In the genomic region with DNA sequence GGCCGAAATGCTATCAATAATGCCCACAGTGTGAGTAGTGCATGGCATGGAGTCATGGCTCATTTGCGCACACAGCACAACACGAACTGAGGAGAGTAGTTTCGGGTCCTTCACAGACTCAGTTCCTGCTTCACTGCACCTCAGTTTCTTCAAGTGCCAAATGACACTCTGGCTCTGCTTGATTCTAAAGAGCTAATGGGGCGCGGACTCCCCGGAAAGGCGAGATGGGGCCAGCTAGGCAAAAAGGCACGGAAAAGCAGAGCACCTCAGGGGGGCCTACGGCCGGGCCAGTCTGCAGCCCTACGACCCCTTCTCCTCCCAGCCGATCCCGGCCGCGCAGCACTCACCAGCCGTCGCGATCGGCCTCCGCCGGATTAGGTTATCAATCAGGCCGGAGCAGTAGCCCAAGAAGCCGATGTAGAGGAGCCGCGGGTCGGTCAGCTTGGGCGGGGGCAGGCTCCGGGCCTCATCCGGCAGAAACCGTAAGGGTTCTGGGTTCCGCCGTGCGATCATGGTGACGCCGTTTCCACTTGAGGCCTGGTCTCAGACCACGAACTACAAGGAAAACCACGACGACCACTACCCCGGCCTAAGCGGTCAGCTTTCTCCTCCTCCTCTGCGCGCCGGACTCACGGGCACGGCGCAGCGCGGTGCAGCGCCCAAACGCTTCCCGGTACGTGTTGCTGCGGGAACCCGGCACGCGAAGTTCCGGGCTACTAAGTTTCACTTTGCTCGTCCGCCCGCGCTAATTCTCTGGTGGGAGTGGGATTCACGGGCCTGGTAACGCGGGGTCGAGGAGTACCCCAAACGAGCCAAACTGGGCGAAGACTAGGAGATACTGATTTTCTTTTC, we compare ENCODE assay signal across 8 cellular contexts. TPM values are rescaled to one million over a fixed set of nuclear protein-coding genes. Genes with fewer than 3 reads are reported as not detected.
DNase-seq lines count a peak whose midpoint lies in the region; ATAC-seq and TF ChIP-seq lines count a peak whose summit lies in the region.

A gene (minus strand): TSS at position 631 of the 852 bp plus-strand sequence. CDS start 118 bp downstream, at position 513.

- DNase-seq in GM12864 (ENCODE audit: low read depth), result peak; percentile 51
- peak; percentile 75 for DNase-seq in NCI-H1105 (lab: John Stamatoyannopoulos, UW)
- peak; percentile 56 for DNase-seq in amniotic stem cell (lab: John Stamatoyannopoulos, UW)
- DNase-seq in left ventricle myocardium inferior, result peak; percentile 82
- peak; percentile 51 for DNase-seq in progenitor cell of endocrine pancreas (ENCODE audit: low spot score, unreplicated experiment)
- peak; percentile 79 to 94 for DNase-seq in upper lobe of left lung

- H3K9me3 Mint-ChIP-seq in progenitor cell of endocrine pancreas (ENCODE audit: low read depth), result peaks cover 3% of the 10 kb centered on the region

- 0 to 1% methylated on average over 32 to 59 of the region's 68 CpGs for WGBS in upper lobe of left lung, 2 donors

- peak within 1 kb of the TSS; percentile 90 for H3K4me3 Mint-ChIP-seq in progenitor cell of endocrine pancreas (ENCODE audit: low read depth)

- H3K4me1 ChIP-seq in left ventricle myocardium inferior, result peaks cover 61% of the 10 kb centered on the region
- H3K4me1 ChIP-seq in upper lobe of left lung, result peaks cover 25 to 55% (median 42%) of the 10 kb centered on the region in 4 donors

- no peak for TF ChIP-seq EP300 in upper lobe of left lung (IDR thresholded peaks at IDR 0.05)

- no peaks in the 10 kb centered on the region for H3K27me3 ChIP-seq in left ventricle myocardium inferior (ENCODE audit: low read depth)
- H3K27me3 ChIP-seq in upper lobe of left lung, result no peaks in the 10 kb centered on the region

- peak within 1 kb of the TSS; percentile 93 for H3K27ac ChIP-seq in left ventricle myocardium inferior (replicated peaks)
- H3K27ac ChIP-seq in upper lobe of left lung, result peak within 1 kb of the TSS; percentile 88 to 91 (median 89)

- peaks cover 19% of the 10 kb centered on the region for H3K4me1 Mint-ChIP-seq in progenitor cell of endocrine pancreas (ENCODE audit: low read depth)

- intact Hi-C loops in T-helper 1 cell treated with Interleukin-12 subunit alpha and Interleukin-12 subunit beta and Interleukin-4 antibody, amounts not matched to agents 30 ng/mL and 1 ng/mL, for 36 hours (cut with micrococcal nuclease), result loop anchor here (1.0 to 5.0 kb wide), 9 partner anchors 15 to 485 kb away; a partner anchor contains a TSS
- intact Hi-C loops in left ventricle myocardium inferior (cut with micrococcal nuclease), result no loop called here

- TF ChIP-seq CTCF in GM12864 (IDR thresholded peaks at IDR 0.05; ENCODE audit: low read depth, low read length, missing control alignments), result no peak
- TF ChIP-seq CTCF in left ventricle myocardium inferior (IDR thresholded peaks at IDR 0.05; ENCODE audit: borderline replicate concordance), result no peak
- TF ChIP-seq CTCF in progenitor cell of endocrine pancreas (IDR thresholded peaks at IDR 0.05; ENCODE audit: unreplicated experiment), result peak; percentile 10
- peak in 1 of 6 experiments; percentile 19 for TF ChIP-seq CTCF in upper lobe of left lung (IDR thresholded peaks at IDR 0.05)

- H3K36me3 Mint-ChIP-seq in progenitor cell of endocrine pancreas (ENCODE audit: insufficient read depth), result peaks cover 7% of the 10 kb centered on the region

- TF ChIP-seq POLR2A in upper lobe of left lung (IDR thresholded peaks at IDR 0.05), result peak in 3 of 4 donors; percentile 57 to 79 (median 61)

- ATAC-seq in HG02610 (IDR thresholded peaks at IDR 0.05; ENCODE audit: unreplicated experiment) (peak; percentile 85), upper lobe of left lung (ENCODE audit: low FRiP score in 2 of 2) (peak; percentile 96 to 98)

- H3K4me3 ChIP-seq in GM12864 (ENCODE audit: low read depth, low read length), result peak within 1 kb of the TSS; percentile 97
- H3K4me3 ChIP-seq in left ventricle myocardium inferior, result peak within 1 kb of the TSS; percentile 100
- H3K4me3 ChIP-seq in upper lobe of left lung, result peak within 1 kb of the TSS; percentile 64 to 90 (median 82)

- H3K36me3 ChIP-seq in left ventricle myocardium inferior (no peaks in the 10 kb centered on the region), upper lobe of left lung (no peaks in the 10 kb centered on the region)

- H3K9me3 ChIP-seq in left ventricle myocardium inferior (replicated peaks), result no peaks in the 10 kb centered on the region
- H3K9me3 ChIP-seq in upper lobe of left lung, result no peaks in the 10 kb centered on the region

- peaks cover 4% of the 10 kb centered on the region for H3K27me3 Mint-ChIP-seq in progenitor cell of endocrine pancreas

- H3K27ac Mint-ChIP-seq in progenitor cell of endocrine pancreas, result peak within 1 kb of the TSS; percentile 97

RNA-seq across cellular contexts. Expression of the gene that starts here (rescaled TPM):
- total RNA-seq in T-helper 1 cell treated with Interleukin-12 subunit alpha and Interleukin-12 subunit beta and Interleukin-4 antibody, amounts not matched to agents 30 ng/mL and 1 ng/mL, for 36 hours, result 194 and 204 TPM in 2 replicates
- total RNA-seq in left ventricle myocardium inferior (295 TPM), progenitor cell of endocrine pancreas (177 TPM in 2 replicates), upper lobe of left lung (100 to 1,000 TPM in 3 of 6 donors, 10 to 100 TPM in 3; 19.9 to 155 (median 91.4) TPM)

Comparison
In these comparisons a context has a peak if more than half of its experiments do, and no peak if none do; other contexts are left out.
1. Peak in every context shown above with its lines: DNase-seq, ATAC-seq, H3K4me3 ChIP-seq and H3K27ac ChIP-seq.